ENCODE assay signal across 8 cellular contexts in the genomic region with DNA sequence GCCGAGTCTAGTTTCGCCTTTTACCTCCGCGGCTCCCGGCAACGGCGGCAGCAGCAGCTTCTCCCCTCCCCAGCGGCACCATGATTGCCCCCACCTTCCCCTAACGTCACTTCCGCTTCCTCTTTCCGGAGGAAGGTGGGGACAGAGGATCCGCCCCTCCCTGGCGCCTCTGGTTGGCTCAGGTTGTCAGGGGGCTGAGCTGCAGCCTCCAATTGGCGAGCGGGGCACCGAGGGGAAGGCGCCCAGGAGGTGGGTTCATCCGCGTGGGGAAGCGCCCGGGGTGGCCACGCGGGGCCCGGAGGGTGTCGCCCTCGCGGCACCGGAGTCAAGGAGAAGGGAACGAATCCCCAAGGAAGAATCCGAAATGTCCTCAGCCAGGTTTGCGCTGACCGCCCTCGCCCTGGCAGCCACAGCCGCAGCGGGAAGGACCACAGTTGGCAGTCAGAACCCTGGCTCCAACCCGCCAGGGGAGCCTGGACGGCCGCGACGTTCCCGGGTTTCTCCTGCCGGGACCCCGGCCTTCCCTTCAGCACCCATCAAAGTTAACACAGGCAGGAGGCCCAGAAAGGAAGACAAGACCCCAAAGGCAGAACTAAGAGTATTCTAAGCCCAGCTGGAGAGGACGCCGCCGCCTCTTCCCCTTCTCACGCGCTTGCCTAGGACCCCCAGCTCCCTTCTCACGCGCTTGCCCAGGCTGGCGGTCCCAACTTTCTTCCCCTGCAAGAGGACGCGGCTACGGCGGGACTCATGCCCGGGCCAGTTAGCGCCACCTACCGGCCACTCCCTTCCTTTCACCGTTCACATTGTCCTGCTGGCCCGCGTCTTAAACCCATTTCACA. TPM values are rescaled to one million over a fixed set of nuclear protein-coding genes. Genes with fewer than 3 reads are reported as not detected.
DNase-seq lines count a peak whose midpoint lies in the region; ATAC-seq and TF ChIP-seq lines count a peak whose summit lies in the region.

Gene MTF1 (minus strand): TSS at position 86 of the 839 bp plus-strand sequence. CDS start 1,934 bp downstream, outside the sequence.

- peak; percentile 92 for TF ChIP-seq CTCF in GM10266 (IDR thresholded peaks at IDR 0.05; ENCODE audit: control insufficient read depth, insufficient read depth, low read depth, missing control alignments)
- TF ChIP-seq CTCF in osteoblast (IDR thresholded peaks at IDR 0.05; ENCODE audit: extremely low read depth, low read depth, low read length), result peak; percentile 92

- H3K4me1 ChIP-seq in osteoblast (ENCODE audit: insufficient read depth, low read length) (peaks cover 9% of the 10 kb centered on the region), thymus (ENCODE audit: control insufficient read depth, insufficient read depth, low read length) (peaks cover 6% of the 10 kb centered on the region)

- H3K79me2 ChIP-seq in osteoblast (ENCODE audit: insufficient read depth, low read length), result peaks cover 37% of the 10 kb centered on the region

- peak within 1 kb of the TSS; percentile 97 for H3K4me3 Mint-ChIP-seq in activated naive CD4-positive, alpha-beta T cell treated with anti-CD3 and anti-CD28 coated beads, Interleukin-2, amount 50 U/mL, for 24 hours

- H3K36me3 ChIP-seq in osteoblast (ENCODE audit: insufficient read depth, low read length) (peaks cover 36% of the 10 kb centered on the region), thymus (ENCODE audit: control insufficient read depth, insufficient read depth) (peaks cover 16% of the 10 kb centered on the region)

- H3K4me1 Mint-ChIP-seq in activated naive CD4-positive, alpha-beta T cell treated with anti-CD3 and anti-CD28 coated beads, Interleukin-2, amount 50 U/mL, for 24 hours, result peaks cover 34% of the 10 kb centered on the region

- H3K27ac Mint-ChIP-seq in activated naive CD4-positive, alpha-beta T cell treated with anti-CD3 and anti-CD28 coated beads, Interleukin-2, amount 50 U/mL, for 24 hours, result peak within 1 kb of the TSS; percentile 98

- ATAC-seq in HG02588 (IDR thresholded peaks at IDR 0.05; ENCODE audit: unreplicated experiment), result peak; percentile 95
- ATAC-seq in SK-N-SH treated with all-trans-retinoic acid at 6 μM for 48 hours, result peak; percentile 98

- H3K9me3 Mint-ChIP-seq in activated naive CD4-positive, alpha-beta T cell treated with anti-CD3 and anti-CD28 coated beads, Interleukin-2, amount 50 U/mL, for 24 hours, result no peaks in the 10 kb centered on the region

- peak; percentile 97 for DNase-seq in GM10266 (ENCODE audit: extremely low spot score)
- DNase-seq in NCI-H1092 (lab: John Stamatoyannopoulos, UW), result peak; percentile 98
- peak; percentile 97 for DNase-seq in glomerular visceral epithelial cell (ENCODE audit: extremely low spot score)
- peak; percentile 98 for DNase-seq in osteoblast (ENCODE audit: insufficient read length, low spot score, missing footprints)

- no peaks in the 10 kb centered on the region for H3K27me3 ChIP-seq in osteoblast (ENCODE audit: insufficient read depth, low read length)
- H3K27me3 ChIP-seq in thymus (ENCODE audit: control insufficient read depth, insufficient read depth), result no peaks in the 10 kb centered on the region

- WGBS in thymus, result under 1% methylated on average over 61 of the region's 61 CpGs

- peak within 1 kb of the TSS; percentile 96 for H3K4me2 ChIP-seq in osteoblast (ENCODE audit: insufficient read depth, low read length)

- H3K36me3 Mint-ChIP-seq in activated naive CD4-positive, alpha-beta T cell treated with anti-CD3 and anti-CD28 coated beads, Interleukin-2, amount 50 U/mL, for 24 hours, result peaks cover 10% of the 10 kb centered on the region

- H4K20me1 ChIP-seq in osteoblast (ENCODE audit: insufficient read depth, low read length), result peaks cover 8% of the 10 kb centered on the region

- H3K9me3 ChIP-seq in osteoblast (ENCODE audit: low read depth, low read length) (no peaks in the 10 kb centered on the region), thymus (ENCODE audit: control insufficient read depth) (no peaks in the 10 kb centered on the region)

- H3K27me3 Mint-ChIP-seq in activated naive CD4-positive, alpha-beta T cell treated with anti-CD3 and anti-CD28 coated beads, Interleukin-2, amount 50 U/mL, for 24 hours, result no peaks in the 10 kb centered on the region

- H3K27ac ChIP-seq in osteoblast (ENCODE audit: low read depth, low read length), result peak within 1 kb of the TSS; percentile 96
- H3K27ac ChIP-seq in thymus (ENCODE audit: low read depth), result peak within 1 kb of the TSS; percentile 91

- H3K4me3 ChIP-seq in osteoblast (ENCODE audit: insufficient read depth, low read length) (peak within 1 kb of the TSS; percentile 99), thymus (ENCODE audit: low read length) (peak within 1 kb of the TSS; percentile 84)

- H2AFZ ChIP-seq in osteoblast (ENCODE audit: low read length), result peak within 1 kb of the TSS; percentile 89

TF ChIP-seq in SK-N-SH treated with all-trans-retinoic acid at 6 μM for 48 hours, 23 proteins besides CTCF, POLR2A, EP300 and RAD21:
- TF ChIP-seq ESRRG (CRISPR knock-in tag; IDR thresholded peaks at IDR 0.05), result no peak
- 0 out of 2 replicates have a peak, but pooled peaks have one; percentile 42 for TF ChIP-seq CSDC2 (CRISPR knock-in tag; IDR thresholded peaks at IDR 0.05)

RNA-seq across cellular contexts. Expression of gene MTF1, which starts in this region (rescaled TPM):
- 4.1 and 4.3 TPM in 2 replicates for total RNA-seq in osteoblast
- polyA plus RNA-seq in thymus, result 3.1 TPM

Comparison
In these comparisons a context has a peak if more than half of its experiments do, and no peak if none do; other contexts are left out.
1. Peak in every context shown above with its lines: DNase-seq, ATAC-seq, H3K4me3 ChIP-seq and H3K27ac ChIP-seq.